1 cellular context compared by ENCODE assay signal in genomic region chr21:44817914-44818635, GRCh38.
TF ChIP-seq lines count a peak whose summit lies in the region.

TSS of gene SUMO3 (minus strand) at chr21:44818062. CDS start at chr21:44817968, 94 bp downstream.

TF ChIP-seq in GM12878, 131 proteins besides CTCF, POLR2A, EP300 and RAD21 (continued from another document and continues in another):
- TF ChIP-seq ZNF592 (IDR thresholded peaks at IDR 0.05) (peak; percentile 66; the same call in 1 of the 2 replicates), ZSCAN29 (IDR thresholded peaks at IDR 0.05) (no peak), CUX1 (IDR thresholded peaks at IDR 0.05; ENCODE audit: insufficient replicate concordance, low read depth, low read length) (no peak), SRF (IDR thresholded peaks at IDR 0.05; ENCODE audit: low read depth in 2 of 2, low read length in 2 of 2) (no peak), BCL11A (IDR thresholded peaks at IDR 0.05; ENCODE audit: low read depth, low read length) (no peak), NFIC (IDR thresholded peaks at IDR 0.05; ENCODE audit: low read depth, low read length) (no peak), MTA3 (IDR thresholded peaks at IDR 0.05; ENCODE audit: borderline replicate concordance, low read length) (no peak), ZNF207 (IDR thresholded peaks at IDR 0.05; ENCODE audit: borderline replicate concordance) (peak; percentile 82; the same call in 1 of the 2 replicates), CREM (IDR thresholded peaks at IDR 0.05; ENCODE audit: low read depth) (peak; percentile 38; the same call in 1 of the 2 replicates), HDAC2 (IDR thresholded peaks at IDR 0.05) (no peak), BCL3 (IDR thresholded peaks at IDR 0.05; ENCODE audit: borderline replicate concordance, insufficient read depth, low read depth, low read length, poor library complexity, severe bottlenecking) (no peak), NKRF (conservative IDR thresholded peaks at IDR 0.05) (peak; percentile 70; the same call in 1 of the 2 replicates), HSF1 (IDR thresholded peaks at IDR 0.05; ENCODE audit: low read depth, low read length) (no peak), SREBF2 (IDR thresholded peaks at IDR 0.05; ENCODE audit: low read length) (no peak), ZBTB40 (IDR thresholded peaks at IDR 0.05; ENCODE audit: borderline replicate concordance) (no peak), MAX (IDR thresholded peaks at IDR 0.05; ENCODE audit: low read depth, low read length) (no peak), SP1 (IDR thresholded peaks at IDR 0.05; ENCODE audit: low read depth, low read length) (no peak), MTA2 (IDR thresholded peaks at IDR 0.05; ENCODE audit: low read depth) (no peak), LARP7 (IDR thresholded peaks at IDR 0.05) (peak; percentile 97), SREBF1 (IDR thresholded peaks at IDR 0.05; ENCODE audit: low read length) (no peak), NRF1 (conservative IDR thresholded peaks at IDR 0.05; ENCODE audit: low read depth, low read length) (0 out of 2 replicates have a peak, but pooled peaks have one; percentile 17), YY1 (IDR thresholded peaks at IDR 0.05; ENCODE audit: low read depth, low read length) (peak; percentile 16; the same call in 1 of the 2 replicates), CEBPB (IDR thresholded peaks at IDR 0.05; ENCODE audit: borderline replicate concordance in 1 of 2, low read depth in 2 of 2, low read length in 2 of 2) (no peak), DPF2 (IDR thresholded peaks at IDR 0.05) (peak; percentile 79), NFYA (IDR thresholded peaks at IDR 0.05; ENCODE audit: borderline replicate concordance, low read depth, low read length) (no peak), BRCA1 (IDR thresholded peaks at IDR 0.05; ENCODE audit: low read depth, low read length) (no peak), MEF2A (IDR thresholded peaks at IDR 0.05; ENCODE audit: insufficient read depth, low read depth, low read length) (no peak), BCLAF1 (IDR thresholded peaks at IDR 0.05) (no peak)
